ENCODE assay signal across 8 cellular contexts in the genomic region with DNA sequence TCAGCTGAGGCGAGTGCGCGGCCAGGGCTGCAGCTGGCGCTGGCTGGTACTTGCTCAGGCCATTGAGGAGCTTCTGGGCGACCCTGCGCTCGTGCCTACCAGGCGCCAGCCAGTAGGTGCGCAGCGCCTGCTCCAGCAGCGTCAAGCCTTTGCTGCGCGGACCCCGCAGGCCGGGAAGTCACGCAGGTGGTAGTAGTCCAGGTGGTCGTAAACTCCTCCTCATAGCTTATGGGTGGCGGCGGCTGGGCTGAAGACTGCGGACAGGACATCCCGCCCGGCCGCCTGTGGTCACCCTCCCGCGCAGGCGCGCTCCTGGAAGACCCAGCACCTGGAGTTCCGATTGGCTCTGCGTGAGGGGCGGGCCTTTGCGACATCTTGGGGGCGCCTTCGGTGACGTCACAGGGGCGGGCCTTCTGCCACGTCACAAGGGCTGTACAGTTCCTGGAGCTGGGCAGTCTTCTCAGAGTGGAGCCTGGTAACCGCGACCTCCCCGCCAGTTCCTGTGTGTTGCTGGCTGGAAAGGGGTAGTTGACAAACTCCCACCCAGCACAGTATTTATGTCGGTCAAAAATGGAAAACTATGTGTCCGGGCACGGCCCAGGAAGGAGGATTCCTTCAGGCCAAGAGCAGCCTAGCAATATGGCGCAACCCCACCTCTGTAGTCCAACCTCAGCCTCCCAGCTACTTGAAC.
DNase-seq lines count a peak whose midpoint lies in the region; ATAC-seq and TF ChIP-seq lines count a peak whose summit lies in the region.
"Not testable (repeated sequence)": the region's sequence is repeated elsewhere in the genome, so short reads cannot be mapped to it uniquely, and the experiment has no call there.

No MANE protein-coding gene starts in this region.

- TF ChIP-seq EP300 in ovary (IDR thresholded peaks at IDR 0.05) = not testable (repeated sequence)

- not testable (repeated sequence) for TF ChIP-seq CTCF in GM12865 (IDR thresholded peaks at IDR 0.05; ENCODE audit: insufficient read depth, low read depth, low read length, missing control alignments); glutamatergic neuron (IDR thresholded peaks at IDR 0.05; ENCODE audit: partially characterized antibody, unreplicated experiment)
- TF ChIP-seq CTCF in ovary (IDR thresholded peaks at IDR 0.05) = peak in 1 of 3 donors; percentile 34

- TF ChIP-seq POLR2A in ovary (IDR thresholded peaks at IDR 0.05) = peak; percentile 71

- intact Hi-C loops in ovary (cut with DNase I) = not testable (repeated sequence)

- not testable (repeated sequence) for H3K36me3 Mint-ChIP-seq in activated naive CD8-positive, alpha-beta T cell; glutamatergic neuron (ENCODE audit: unreplicated experiment)

- peak overlapping the region; percentile 88 for H3K4me3 ChIP-seq in GM12865 (ENCODE audit: low read depth, low read length)
- peak overlapping the region; percentile 95 for H3K4me3 ChIP-seq in ovary
- H3K4me3 ChIP-seq in thymus (ENCODE audit: low read length) = peak overlapping the region; percentile 75

- H3K9me3 ChIP-seq in ovary; thymus (ENCODE audit: control insufficient read depth): not testable (repeated sequence)

- not testable (repeated sequence) for H3K9me3 Mint-ChIP-seq in activated naive CD8-positive, alpha-beta T cell (ENCODE audit: low read depth); glutamatergic neuron (ENCODE audit: unreplicated experiment)

- not testable (repeated sequence) for H3K27me3 ChIP-seq in ovary; thymus (ENCODE audit: control insufficient read depth, insufficient read depth)

- peak overlapping the region; percentile 76 to 88 for H3K27ac ChIP-seq in ovary
- H3K27ac ChIP-seq in thymus (ENCODE audit: low read depth) = peak overlapping the region; percentile 68

- WGBS in ovary, 3 donors = 1 to 2% (median 2%) methylated on average over 28 to 43 of the region's 43 CpGs
- 3% methylated on average over 43 of the region's 43 CpGs for WGBS in thymus

- not testable (repeated sequence) for H3K4me1 ChIP-seq in ovary (ENCODE audit: insufficient read depth); thymus (ENCODE audit: control insufficient read depth, insufficient read depth, low read length)

- peak overlapping the region; percentile 89 for H3K4me3 Mint-ChIP-seq in activated naive CD8-positive, alpha-beta T cell
- peak overlapping the region; percentile 85 for H3K4me3 Mint-ChIP-seq in glutamatergic neuron (ENCODE audit: unreplicated experiment)

- not testable (repeated sequence) for H3K27me3 Mint-ChIP-seq in activated naive CD8-positive, alpha-beta T cell; glutamatergic neuron (ENCODE audit: unreplicated experiment)

- peak overlapping the region; percentile 81 for H3K27ac Mint-ChIP-seq in activated naive CD8-positive, alpha-beta T cell
- peak overlapping the region; percentile 38 for H3K27ac Mint-ChIP-seq in glutamatergic neuron (ENCODE audit: unreplicated experiment)

- H3K36me3 ChIP-seq in ovary; thymus (ENCODE audit: control insufficient read depth, insufficient read depth): not testable (repeated sequence)

- not testable (repeated sequence) for H3K4me1 Mint-ChIP-seq in activated naive CD8-positive, alpha-beta T cell (ENCODE audit: low read depth); glutamatergic neuron (ENCODE audit: low read depth, unreplicated experiment)

- ATAC-seq in HG02623 (IDR thresholded peaks at IDR 0.05; ENCODE audit: unreplicated experiment) = peak; percentile 99
- ATAC-seq in SK-N-SH treated with all-trans-retinoic acid at 6 μM for 48 hours = peak; percentile 99

- peak; percentile 94 for DNase-seq in GM12865 (ENCODE audit: low read depth)
- DNase-seq in NCI-H1092 treated with DMSO at 0.1 percent for 48 hours (lab: John Stamatoyannopoulos, UW) = peak; percentile 86
- DNase-seq in glutamatergic neuron = peak; percentile 95
- DNase-seq in ovary = peak; percentile 96 to 98 (median 98)

Comparison
In these comparisons a context has a peak if more than half of its experiments do, and no peak if none do; other contexts are left out.
1. Peak in every context shown above with its lines: DNase-seq, ATAC-seq, H3K4me3 ChIP-seq and H3K27ac ChIP-seq.